22 cellular contexts compared by ENCODE assay signal in genomic region chr6:100726741-100727140, GRCh38.
DNase-seq lines count a peak whose midpoint lies in the region; ATAC-seq and TF ChIP-seq lines count a peak whose summit lies in the region.
"Had no signal": no experiment of that assay in that cellular context is flagged by ENCODE, and none has a peak within 500 bp of the region (broad histone marks: within the 10 kb centered on the region; RNA-seq: fewer than 3 reads in every experiment).

No MANE protein-coding gene starts in this region.

- no peak overlapping the region for H3K4me3 ChIP-seq in astrocyte of the cerebellum (ENCODE audit: low read depth, low read length)
- no peak overlapping the region for H3K4me3 ChIP-seq in mammary epithelial cell (replicated peaks in 1 of 3; ENCODE audit: insufficient read depth in 1 of 3, low read depth in 2 of 3, low read length in 3 of 3)
- H3K4me3 ChIP-seq: adrenal gland, mucosa of descending colon, PC-9 had no signal

- in situ Hi-C loops in astrocyte of the cerebellum (cut with HindIII; ENCODE audit: low sequenced_read_pairs) = no loop called here
- in situ Hi-C loops in mammary epithelial cell (cut with MboI; ENCODE audit: low sequenced_read_pairs in 2 of 2) = no loop called here

- CTCF ChIA-PET in mammary epithelial cell (lab: Charles Lee; ENCODE audit: low non-redundant PET) = no interaction called here

- TF ChIP-seq CTCF in astrocyte of the cerebellum (IDR thresholded peaks at IDR 0.05; ENCODE audit: low read depth, low read length, missing control alignments) = no peak
- TF ChIP-seq CTCF in mammary epithelial cell (conservative IDR thresholded peaks at IDR 0.05 in 1 of 2, IDR thresholded peaks at IDR 0.05 in 1 of 2; ENCODE audit: extremely low read depth in 1 of 2, insufficient read depth in 1 of 2, low read depth in 1 of 2, low read length in 2 of 2) = no peak

- no peak overlapping the region for H3K27ac ChIP-seq in mammary epithelial cell (ENCODE audit: insufficient read depth, low read depth, low read length)
- H3K27ac ChIP-seq: adrenal gland, C4-2B, heart left ventricle, left ventricle myocardium inferior, PC-9 had no signal

- 0% methylated on average over 3 of the region's 3 CpGs for WGBS in mammary epithelial cell (ENCODE audit: low coverage, missing lambda C conversion rate)

- H3K4me2 ChIP-seq in mammary epithelial cell (ENCODE audit: insufficient read depth, low read depth, low read length) = no peak overlapping the region
- H3K4me2 ChIP-seq: PC-9 had no signal

- no peaks in the 10 kb centered on the region for H3K9me3 ChIP-seq in mammary epithelial cell (replicated peaks; ENCODE audit: insufficient read depth, low read length)

- no peaks in the 10 kb centered on the region for H3K27me3 ChIP-seq in mammary epithelial cell (ENCODE audit: insufficient read depth, low read length)
- H3K27me3 ChIP-seq: adrenal gland, heart left ventricle had no signal

- ATAC-seq in GM21825 (IDR thresholded peaks at IDR 0.05; ENCODE audit: unreplicated experiment) = no peak
- ATAC-seq: heart left ventricle, mucosa of descending colon had no signal

- peaks cover 2% of the 10 kb centered on the region for H4K20me1 ChIP-seq in mammary epithelial cell (ENCODE audit: insufficient read depth, low read length)

- dilution Hi-C loops in mammary epithelial cell (cut with HindIII; ENCODE audit: low sequenced_read_pairs) = no loop called here

- BruUV-seq in mammary epithelial cell (replicated peaks; lab: Mats Ljungman, UMichigan) = no TSS peak

- H3K79me2 ChIP-seq in mammary epithelial cell (ENCODE audit: insufficient read depth, low read length) = peaks cover 4% of the 10 kb centered on the region

- intact Hi-C loops in mammary epithelial cell (cut with micrococcal nuclease) = no loop called here

- no peak overlapping the region for H2AFZ ChIP-seq in mammary epithelial cell (ENCODE audit: low read depth, low read length)
- H2AFZ ChIP-seq: PC-9 had no signal

- DNase-seq in A172 (ENCODE audit: low spot score) (peak; percentile 4), GM04504 (ENCODE audit: low read depth) (peak; percentile 19), astrocyte of the cerebellum (ENCODE audit: low read depth) (peak; percentile 42), glomerular visceral epithelial cell (ENCODE audit: extremely low spot score) (peak; percentile 3), mammary epithelial cell (no peak), NCI-H510A (lab: John Stamatoyannopoulos, UW) (no peak)
- no peak for DNase-seq in activated CD4-positive, CD25-positive, alpha-beta regulatory T cell treated with anti-CD3 and anti-CD28 coated beads, Interleukin-2, amount 50 U/mL, for 72 hours
- DNase-seq: activated effector memory CD4-positive, alpha-beta T cell treated with anti-CD3 and anti-CD28 coated beads, Interleukin-2, amount 50 U/mL, for 16 hours; GDM1; heart left ventricle; left ventricle myocardium inferior; mucosa of descending colon; NCI-H1417; NCI-H82; PC-9; SIG-M5; stimulated activated CD8-positive, alpha-beta memory T cell treated with anti-CD3 and anti-CD28 coated beads, Interleukin-4, amount 100 ng/mL, for 48 hours; substantia nigra; T-helper 2 cell had no signal

- no peak overlapping the region for H3K9ac ChIP-seq in mammary epithelial cell (ENCODE audit: insufficient read depth, low read length)

- no peaks in the 10 kb centered on the region for H3K4me1 ChIP-seq in mammary epithelial cell (ENCODE audit: insufficient read depth, low read length)

- H3K36me3 ChIP-seq in mammary epithelial cell (ENCODE audit: insufficient read depth, low read length) = peaks cover 3% of the 10 kb centered on the region
- H3K36me3 ChIP-seq: adrenal gland had no signal

Comparison
In these comparisons a context has a peak if more than half of its experiments do, and no peak if none do; other contexts are left out.
1. DNase-seq: peak in A172 (single experiment), GM04504 (single experiment), astrocyte of the cerebellum (single experiment) and glomerular visceral epithelial cell (single experiment); none in activated CD4-positive, CD25-positive, alpha-beta regulatory T cell treated with anti-CD3 and anti-CD28 coated beads, Interleukin-2, amount 50 U/mL, for 72 hours (single experiment), mammary epithelial cell (single experiment) and NCI-H510A (single experiment).